ENCODE assay signal across 15 cellular contexts in the genomic region with DNA sequence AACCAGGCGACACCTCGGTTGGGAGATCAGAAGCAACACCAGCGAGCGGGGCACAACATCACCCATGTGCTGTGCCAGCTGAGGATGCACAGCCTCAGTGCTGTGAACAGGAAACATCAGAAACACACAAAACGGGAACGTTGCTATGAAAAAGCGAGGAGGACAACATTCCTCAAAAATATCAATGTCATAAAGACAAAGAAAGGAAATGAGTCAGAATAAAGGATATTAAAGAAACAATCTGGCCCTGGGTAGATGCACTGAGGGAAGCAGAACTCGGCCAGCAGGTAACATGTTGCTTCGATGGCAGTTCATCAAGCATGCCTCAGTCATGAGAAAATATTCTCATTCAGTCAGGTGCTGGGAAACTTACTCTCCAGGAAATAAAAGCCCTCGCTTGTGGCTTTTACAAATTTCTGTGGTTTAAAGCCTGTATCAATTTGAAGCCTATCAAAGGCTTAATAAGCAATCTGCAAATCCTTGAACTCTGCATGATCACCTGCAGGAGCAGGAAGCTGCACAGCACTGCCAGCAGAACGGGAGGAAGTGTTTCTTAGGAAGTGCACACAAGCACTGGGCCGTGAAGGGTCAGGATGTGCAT.
DNase-seq lines count a peak whose midpoint lies in the region; ATAC-seq, FAIRE-seq and TF ChIP-seq lines count a peak whose summit lies in the region.
"Had no signal": no experiment of that assay in that cellular context is flagged by ENCODE, and none has a peak within 500 bp of the region (broad histone marks: within the 10 kb centered on the region; RNA-seq: fewer than 3 reads in every experiment).

No MANE protein-coding gene starts in this region.

- no peaks in the 10 kb centered on the region for H3K36me3 Mint-ChIP-seq in activated T-helper 2 cell treated with anti-CD3 and anti-CD28 coated beads, Interferon-gamma antibody, Interleukin-2, Interleukin-4, amounts not matched to agents 10 μg/mL and 5 μg/mL and 100 μg/mL, durations not matched to agents 14 hours and 24 hours and 36 hours (ENCODE audit: low read depth)

- ATAC-seq in foreskin keratinocyte, result peak; percentile 73
- no peak for ATAC-seq in HG03565 (IDR thresholded peaks at IDR 0.05; ENCODE audit: unreplicated experiment)
- ATAC-seq: activated CD8-positive, alpha-beta T cell treated with anti-CD3 and anti-CD28 coated beads, Interleukin-2, amount 10 ng/mL, durations not matched to agents 7 days and 5 days; left cardiac atrium; psoas muscle had no signal

- in situ Hi-C loops in ACHN (cut with HindIII; ENCODE audit: low pct_ligation_motif_present, low pct_unique_long_range_greater_than_20kb, low sequenced_read_pairs), result no loop called here

- H3K4me3 Mint-ChIP-seq in activated T-helper 2 cell treated with anti-CD3 and anti-CD28 coated beads, Interferon-gamma antibody, Interleukin-2, Interleukin-4, amounts not matched to agents 10 μg/mL and 5 μg/mL and 100 μg/mL, durations not matched to agents 14 hours and 24 hours and 36 hours (ENCODE audit: low read depth), result no peak overlapping the region
- H3K4me3 Mint-ChIP-seq: activated CD8-positive, alpha-beta T cell treated with anti-CD3 and anti-CD28 coated beads, Interleukin-2, amount 10 ng/mL, durations not matched to agents 7 days and 5 days had no signal

- DNase-seq in CD1c-positive myeloid dendritic cell (ENCODE audit: extremely low spot score) (peak; percentile 13), GM18507 (ENCODE audit: extremely low spot score, insufficient read length, low read depth) (no peak), foreskin keratinocyte (peak; percentile 87 to 93), ACHN (no peak), hippocampal formation (lab: John Stamatoyannopoulos, UW) (no peak)
- no peak for DNase-seq in activated T-helper 2 cell treated with anti-CD3 and anti-CD28 coated beads, Interferon-gamma antibody, Interleukin-2, Interleukin-4, amounts not matched to agents 10 μg/mL and 5 μg/mL and 100 μg/mL, durations not matched to agents 14 hours and 24 hours and 36 hours (ENCODE audit: low spot score)
- DNase-seq: activated CD8-positive, alpha-beta T cell treated with anti-CD3 and anti-CD28 coated beads, Interleukin-2, amount 10 ng/mL, durations not matched to agents 7 days and 5 days; activated gamma-delta T cell treated with Interleukin-2 at 50 U/mL for 16 hours; central memory CD4-positive, alpha-beta T cell; left cardiac atrium; NCI-H2081; psoas muscle had no signal

- FAIRE-seq in GM18507 (lab: Jason Lieb, UNC), result peak; percentile 49

- no peaks in the 10 kb centered on the region for H3K27me3 ChIP-seq in foreskin keratinocyte
- H3K27me3 ChIP-seq: SJSA1 had no signal

- TF ChIP-seq CTCF in VCaP (conservative IDR thresholded peaks at IDR 0.05) (no peak), foreskin keratinocyte (conservative IDR thresholded peaks at IDR 0.05) (no peak)

- H3K9me3 Mint-ChIP-seq in activated T-helper 2 cell treated with anti-CD3 and anti-CD28 coated beads, Interferon-gamma antibody, Interleukin-2, Interleukin-4, amounts not matched to agents 10 μg/mL and 5 μg/mL and 100 μg/mL, durations not matched to agents 14 hours and 24 hours and 36 hours, result no peaks in the 10 kb centered on the region

- peaks cover 24% of the 10 kb centered on the region for H3K4me1 ChIP-seq in foreskin keratinocyte
- H3K4me1 ChIP-seq: psoas muscle had no signal

- no peaks in the 10 kb centered on the region for H3K27me3 Mint-ChIP-seq in activated T-helper 2 cell treated with anti-CD3 and anti-CD28 coated beads, Interferon-gamma antibody, Interleukin-2, Interleukin-4, amounts not matched to agents 10 μg/mL and 5 μg/mL and 100 μg/mL, durations not matched to agents 14 hours and 24 hours and 36 hours (ENCODE audit: low read depth)

- peak overlapping the region; percentile 50 for H3K27ac ChIP-seq in VCaP
- H3K27ac ChIP-seq in foreskin keratinocyte, result no peak overlapping the region
- H3K27ac ChIP-seq: psoas muscle, SJSA1 had no signal

- intact Hi-C loops in activated T-helper 2 cell treated with anti-CD3 and anti-CD28 coated beads, Interferon-gamma antibody, Interleukin-2, Interleukin-4, amounts not matched to agents 10 μg/mL and 5 μg/mL and 100 μg/mL, durations not matched to agents 14 hours and 24 hours and 36 hours (cut with micrococcal nuclease), result no loop called here

- H3K4me1 Mint-ChIP-seq in activated T-helper 2 cell treated with anti-CD3 and anti-CD28 coated beads, Interferon-gamma antibody, Interleukin-2, Interleukin-4, amounts not matched to agents 10 μg/mL and 5 μg/mL and 100 μg/mL, durations not matched to agents 14 hours and 24 hours and 36 hours (ENCODE audit: low read depth), result peaks cover 14% of the 10 kb centered on the region

- no peak overlapping the region for H3K27ac Mint-ChIP-seq in activated T-helper 2 cell treated with anti-CD3 and anti-CD28 coated beads, Interferon-gamma antibody, Interleukin-2, Interleukin-4, amounts not matched to agents 10 μg/mL and 5 μg/mL and 100 μg/mL, durations not matched to agents 14 hours and 24 hours and 36 hours
- H3K27ac Mint-ChIP-seq: activated CD8-positive, alpha-beta T cell treated with anti-CD3 and anti-CD28 coated beads, Interleukin-2, amount 10 ng/mL, durations not matched to agents 7 days and 5 days had no signal

Comparison
In these comparisons a context has a peak if more than half of its experiments do, and no peak if none do; other contexts are left out.
1. DNase-seq: peak in CD1c-positive myeloid dendritic cell (single experiment) and foreskin keratinocyte (2 of 2); none in GM18507 (single experiment), ACHN (single experiment), activated T-helper 2 cell treated with anti-CD3 and anti-CD28 coated beads, Interferon-gamma antibody, Interleukin-2, Interleukin-4, amounts not matched to agents 10 μg/mL and 5 μg/mL and 100 μg/mL, durations not matched to agents 14 hours and 24 hours and 36 hours (single experiment) and hippocampal formation (0 of 2).